In the genomic region with DNA sequence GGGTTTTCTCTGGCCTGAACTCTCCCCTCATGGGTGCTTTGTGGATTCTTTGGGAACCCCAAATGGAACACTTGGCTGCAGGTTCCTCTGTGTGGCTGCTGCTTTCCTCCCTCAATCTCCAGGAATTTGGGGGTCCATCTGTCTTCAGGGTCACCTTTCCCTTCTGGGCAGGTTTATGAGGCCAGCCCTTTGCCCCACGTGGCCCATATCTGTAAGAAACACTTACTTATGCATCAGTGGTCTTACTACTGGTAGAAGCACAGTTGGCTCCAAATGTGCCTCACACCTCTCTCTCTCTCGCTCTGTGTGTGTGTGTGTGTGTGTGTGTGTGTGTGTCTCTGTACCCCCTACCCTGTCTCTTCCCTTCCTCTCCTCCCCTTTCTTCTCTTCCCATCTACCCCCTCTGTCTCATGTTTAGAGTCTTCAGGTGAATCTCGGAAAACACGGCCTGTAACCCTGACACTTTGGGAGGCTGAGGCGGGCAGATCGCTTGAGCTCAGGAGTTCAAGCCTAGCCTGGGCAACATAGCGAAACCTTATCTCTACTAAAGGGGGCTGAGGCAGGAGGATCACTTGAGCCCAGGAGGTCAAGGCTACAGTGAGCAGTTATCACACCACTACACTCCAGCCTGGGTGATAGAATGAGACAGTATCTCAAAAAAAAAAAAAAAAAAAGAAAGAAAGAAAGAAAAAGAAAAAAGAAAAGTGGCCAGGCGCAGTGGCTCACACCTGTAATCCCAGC, we compare ENCODE assay signal across 1 cellular context.
TF ChIP-seq lines count a peak whose summit lies in the region.

No MANE protein-coding gene starts in this region.

TF ChIP-seq in K562, 482 proteins besides CTCF, POLR2A, EP300 and RAD21 (continued from another document):
- TF ChIP-seq, protein P1, sequence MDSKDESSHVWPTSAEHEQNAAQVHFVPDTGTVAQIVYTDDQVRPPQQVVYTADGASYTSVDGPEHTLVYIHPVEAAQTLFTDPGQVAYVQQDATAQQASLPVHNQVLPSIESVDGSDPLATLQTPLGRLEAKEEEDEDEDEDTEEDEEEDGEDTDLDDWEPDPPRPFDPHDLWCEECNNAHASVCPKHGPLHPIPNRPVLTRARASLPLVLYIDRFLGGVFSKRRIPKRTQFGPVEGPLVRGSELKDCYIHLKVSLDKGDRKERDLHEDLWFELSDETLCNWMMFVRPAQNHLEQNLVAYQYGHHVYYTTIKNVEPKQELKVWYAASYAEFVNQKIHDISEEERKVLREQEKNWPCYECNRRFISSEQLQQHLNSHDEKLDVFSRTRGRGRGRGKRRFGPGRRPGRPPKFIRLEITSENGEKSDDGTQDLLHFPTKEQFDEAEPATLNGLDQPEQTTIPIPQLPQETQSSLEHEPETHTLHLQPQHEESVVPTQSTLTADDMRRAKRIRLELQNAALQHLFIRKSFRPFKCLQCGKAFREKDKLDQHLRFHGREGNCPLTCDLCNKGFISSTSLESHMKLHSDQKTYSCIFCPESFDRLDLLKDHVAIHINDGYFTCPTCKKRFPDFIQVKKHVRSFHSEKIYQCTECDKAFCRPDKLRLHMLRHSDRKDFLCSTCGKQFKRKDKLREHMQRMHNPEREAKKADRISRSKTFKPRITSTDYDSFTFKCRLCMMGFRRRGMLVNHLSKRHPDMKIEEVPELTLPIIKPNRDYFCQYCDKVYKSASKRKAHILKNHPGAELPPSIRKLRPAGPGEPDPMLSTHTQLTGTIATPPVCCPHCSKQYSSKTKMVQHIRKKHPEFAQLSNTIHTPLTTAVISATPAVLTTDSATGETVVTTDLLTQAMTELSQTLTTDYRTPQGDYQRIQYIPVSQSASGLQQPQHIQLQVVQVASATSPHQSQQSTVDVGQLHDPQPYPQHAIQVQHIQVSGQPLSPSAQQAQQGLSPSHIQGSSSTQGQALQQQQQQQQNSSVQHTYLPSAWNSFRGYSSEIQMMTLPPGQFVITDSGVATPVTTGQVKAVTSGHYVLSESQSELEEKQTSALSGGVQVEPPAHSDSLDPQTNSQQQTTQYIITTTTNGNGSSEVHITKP (IDR thresholded peaks at IDR 0.05; ENCODE audit: partially characterized antibody), result no peak
- TF ChIP-seq ZNF507 (tag; conservative IDR thresholded peaks at IDR 0.05) (no peak), NFYB (IDR thresholded peaks at IDR 0.05; ENCODE audit: extremely low read depth, insufficient read length) (no peak), HLTF (IDR thresholded peaks at IDR 0.05) (no peak), GATAD2A (IDR thresholded peaks at IDR 0.05) (0 out of 2 replicates have a peak, but pooled peaks have one; percentile 42), SMARCA4 (IDR thresholded peaks at IDR 0.05) (peak; percentile 46)
- TF ChIP-seq, protein P2, sequence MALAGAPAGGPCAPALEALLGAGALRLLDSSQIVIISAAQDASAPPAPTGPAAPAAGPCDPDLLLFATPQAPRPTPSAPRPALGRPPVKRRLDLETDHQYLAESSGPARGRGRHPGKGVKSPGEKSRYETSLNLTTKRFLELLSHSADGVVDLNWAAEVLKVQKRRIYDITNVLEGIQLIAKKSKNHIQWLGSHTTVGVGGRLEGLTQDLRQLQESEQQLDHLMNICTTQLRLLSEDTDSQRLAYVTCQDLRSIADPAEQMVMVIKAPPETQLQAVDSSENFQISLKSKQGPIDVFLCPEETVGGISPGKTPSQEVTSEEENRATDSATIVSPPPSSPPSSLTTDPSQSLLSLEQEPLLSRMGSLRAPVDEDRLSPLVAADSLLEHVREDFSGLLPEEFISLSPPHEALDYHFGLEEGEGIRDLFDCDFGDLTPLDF (CRISPR knock-in tag; IDR thresholded peaks at IDR 0.05), result no peak
- TF ChIP-seq, protein P3, sequence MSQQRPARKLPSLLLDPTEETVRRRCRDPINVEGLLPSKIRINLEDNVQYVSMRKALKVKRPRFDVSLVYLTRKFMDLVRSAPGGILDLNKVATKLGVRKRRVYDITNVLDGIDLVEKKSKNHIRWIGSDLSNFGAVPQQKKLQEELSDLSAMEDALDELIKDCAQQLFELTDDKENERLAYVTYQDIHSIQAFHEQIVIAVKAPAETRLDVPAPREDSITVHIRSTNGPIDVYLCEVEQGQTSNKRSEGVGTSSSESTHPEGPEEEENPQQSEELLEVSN (IDR thresholded peaks at IDR 0.05; ENCODE audit: borderline replicate concordance in 1 of 2, extremely low read depth in 1 of 2, insufficient read depth in 1 of 2, insufficient read length in 1 of 2, low read depth in 1 of 2, low read length in 1 of 2, poor library complexity in 1 of 2, severe bottlenecking in 1 of 2), result peak in 1 of 2 experiments; percentile 24
